ENCODE assay signal across 27 cellular contexts in the genomic region with DNA sequence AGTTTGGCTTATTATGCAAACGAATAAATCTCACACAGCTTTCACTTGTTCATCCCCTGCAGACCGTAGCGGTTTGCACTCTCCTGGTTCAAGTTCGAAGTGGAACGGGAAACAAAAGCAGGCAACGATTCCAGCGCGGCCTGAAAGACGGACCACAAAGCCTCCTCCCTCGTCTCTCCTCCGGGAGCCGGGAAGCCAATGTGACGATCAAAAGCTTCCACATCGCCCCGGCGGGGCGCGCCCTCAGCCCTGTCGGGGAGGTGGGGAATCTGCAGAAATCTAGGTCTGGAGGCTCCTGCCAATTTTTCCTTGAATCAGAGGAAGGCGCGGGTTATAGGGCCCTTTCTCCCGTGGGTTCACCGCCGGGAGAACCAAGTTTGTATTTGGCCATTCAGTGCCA. TPM values are rescaled to one million over a fixed set of nuclear protein-coding genes. Genes with fewer than 3 reads are reported as not detected.
"Had no signal": no experiment of that assay in that cellular context is flagged by ENCODE, and none has a peak within 500 bp of the region (broad histone marks: within the 10 kb centered on the region; RNA-seq: fewer than 3 reads in every experiment).

No MANE protein-coding gene starts in this region.

- DNase-seq: activated CD4-positive, alpha-beta memory T cell treated with anti-CD3 and anti-CD28 coated beads for 36 hours; activated CD4-positive, alpha-beta T cell treated with anti-CD3 and anti-CD28 coated beads for 36 hours; activated naive CD4-positive, alpha-beta T cell treated with Interleukin-2 at 50 U/mL for 16 hours; activated naive CD8-positive, alpha-beta T cell treated with anti-CD3 and anti-CD28 coated beads, Interleukin-2, amount 10 ng/mL, durations not matched to agents 7 days and 5 days; activated T-cell treated with anti-CD3 and anti-CD28 coated beads, Interleukin-2, amount 50 U/mL, for 1 hour; amygdala; dermis blood vessel endothelial cell; foreskin fibroblast; glutamatergic neuron; kidney; left lung; nephron progenitor cell; stimulated activated CD4-positive, alpha-beta T cell treated with anti-CD3 and anti-CD28 coated beads, Interleukin-2, amount 100 ng/mL, for 24 hours; stimulated activated naive CD4-positive, alpha-beta T cell treated with Interleukin-2 at 50 U/mL for 16 hours; tibial artery; uterus had no signal

- H3K9me3 ChIP-seq: left lung, uterus had no signal

- H3K4me3 ChIP-seq: cardiac muscle cell, left lung, tibial artery, uterus had no signal

- H3K36me3 Mint-ChIP-seq: activated CD4-positive, alpha-beta memory T cell treated with anti-CD3 and anti-CD28 coated beads for 36 hours; activated naive CD8-positive, alpha-beta T cell treated with anti-CD3 and anti-CD28 coated beads, Interleukin-2, amount 10 ng/mL, durations not matched to agents 7 days and 5 days had no signal

- H3K9me3 Mint-ChIP-seq: activated CD4-positive, alpha-beta memory T cell treated with anti-CD3 and anti-CD28 coated beads for 36 hours; activated T-helper 2 cell treated with anti-CD3 and anti-CD28 coated beads, Interferon-gamma antibody, Interleukin-2, Interleukin-4, amounts not matched to agents 10 μg/mL and 5 μg/mL and 100 μg/mL, durations not matched to agents 14 hours and 24 hours and 36 hours; T-helper 2 cell treated with Interferon-gamma antibody and Interleukin-4, amounts not matched to agents 5 μg/mL and 100 μg/mL, for 36 hours had no signal

- H3K27ac Mint-ChIP-seq: activated CD4-positive, alpha-beta T cell treated with anti-CD3 and anti-CD28 coated beads for 36 hours; activated naive CD8-positive, alpha-beta T cell treated with anti-CD3 and anti-CD28 coated beads, Interleukin-2, amount 10 ng/mL, durations not matched to agents 7 days and 5 days; activated T-helper 2 cell treated with anti-CD3 and anti-CD28 coated beads, Interferon-gamma antibody, Interleukin-2, Interleukin-4, amounts not matched to agents 10 μg/mL and 5 μg/mL and 100 μg/mL, durations not matched to agents 14 hours and 24 hours and 36 hours; nephron progenitor cell; T-helper 2 cell treated with Interferon-gamma antibody and Interleukin-4, amounts not matched to agents 5 μg/mL and 100 μg/mL, for 36 hours had no signal

- H3K27ac ChIP-seq: cardiac muscle cell, epithelial cell of prostate, left lung, tibial artery, uterus had no signal

- H3K4me1 Mint-ChIP-seq: activated naive CD8-positive, alpha-beta T cell treated with anti-CD3 and anti-CD28 coated beads, Interleukin-2, amount 10 ng/mL, durations not matched to agents 7 days and 5 days had no signal

- ATAC-seq: activated CD4-positive, alpha-beta T cell treated with anti-CD3 and anti-CD28 coated beads for 36 hours; left lung had no signal

- H3K36me3 ChIP-seq: cardiac muscle cell, left lung, tibial artery, uterus had no signal

- H3K4me3 Mint-ChIP-seq: activated CD4-positive, alpha-beta memory T cell treated with anti-CD3 and anti-CD28 coated beads for 36 hours; activated CD4-positive, alpha-beta T cell treated with anti-CD3 and anti-CD28 coated beads for 36 hours; activated naive CD8-positive, alpha-beta T cell treated with anti-CD3 and anti-CD28 coated beads, Interleukin-2, amount 10 ng/mL, durations not matched to agents 7 days and 5 days; T-helper 2 cell treated with Interferon-gamma antibody and Interleukin-4, amounts not matched to agents 5 μg/mL and 100 μg/mL, for 36 hours had no signal

- H3K4me1 ChIP-seq: left lung, uterus had no signal

RNA-seq across cellular contexts. Expression of a gene that starts 16.9 kb away (rescaled TPM):
- total RNA-seq: activated CD4-positive, alpha-beta memory T cell treated with anti-CD3 and anti-CD28 coated beads for 36 hours; activated CD4-positive, alpha-beta T cell treated with anti-CD3 and anti-CD28 coated beads for 36 hours; activated naive CD8-positive, alpha-beta T cell treated with anti-CD3 and anti-CD28 coated beads, Interleukin-2, amount 10 ng/mL, durations not matched to agents 7 days and 5 days; activated T-helper 2 cell treated with anti-CD3 and anti-CD28 coated beads, Interferon-gamma antibody, Interleukin-2, Interleukin-4, amounts not matched to agents 10 μg/mL and 5 μg/mL and 100 μg/mL, durations not matched to agents 14 hours and 24 hours and 36 hours; chondrocyte; dermis blood vessel endothelial cell; kidney; left lung; lung microvascular endothelial cell; myocyte; omental fat pad; posterior vena cava; skeletal muscle tissue; subcutaneous adipose tissue; uterus had no signal
